16 cellular contexts compared by ENCODE assay signal in the genomic region with DNA sequence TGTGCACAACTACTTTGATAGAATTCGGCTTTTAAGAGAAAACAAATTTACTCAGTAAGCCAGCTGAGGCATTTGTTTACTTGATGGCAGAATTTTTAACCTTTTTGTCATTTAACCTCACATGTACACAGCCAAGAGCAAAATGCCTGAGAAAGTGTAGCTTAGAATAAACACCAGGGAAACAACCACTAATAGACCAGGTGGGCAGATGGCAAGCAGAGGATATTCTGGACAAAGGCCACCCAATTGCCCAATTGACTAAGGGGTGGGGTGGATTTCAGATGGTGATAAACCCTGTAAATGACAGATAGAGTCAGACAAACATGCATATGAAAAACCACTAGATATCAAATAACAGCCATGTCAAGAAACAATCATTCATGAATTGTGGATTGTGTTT.
DNase-seq lines count a peak whose midpoint lies in the region; ATAC-seq lines count a peak whose summit lies in the region.
"Had no signal": no experiment of that assay in that cellular context is flagged by ENCODE, and none has a peak within 500 bp of the region (broad histone marks: within the 10 kb centered on the region; RNA-seq: fewer than 3 reads in every experiment).

No MANE protein-coding gene starts in this region.

- H3K27ac Mint-ChIP-seq in activated CD4-positive, alpha-beta T cell treated with anti-CD3 and anti-CD28 coated beads, Interleukin-2, amount 10 ng/mL, durations not matched to agents 24 days and 14 days, result no peak overlapping the region
- H3K27ac Mint-ChIP-seq: IgD-negative memory B cell, T-cell had no signal

- H3K36me3 Mint-ChIP-seq in activated CD4-positive, alpha-beta T cell treated with anti-CD3 and anti-CD28 coated beads, Interleukin-2, amount 10 ng/mL, durations not matched to agents 24 days and 14 days (ENCODE audit: low read depth), result no peaks in the 10 kb centered on the region
- H3K36me3 Mint-ChIP-seq: IgD-negative memory B cell, T-cell had no signal

- peak; percentile 24 for DNase-seq in DMS53 (lab: John Stamatoyannopoulos, UW)
- DNase-seq in DMS53 treated with DMSO at 0.1 percent for 48 hours (lab: John Stamatoyannopoulos, UW; ENCODE audit: unreplicated experiment), result no peak
- peak; percentile 27 for DNase-seq in DMS153 (lab: John Stamatoyannopoulos, UW)
- peak; percentile 28 for DNase-seq in NCI-H524 treated with DMSO at 0.1 percent for 48 hours (lab: John Stamatoyannopoulos, UW)
- no peak for DNase-seq in left colon
- no peak for DNase-seq in activated CD4-positive, alpha-beta T cell treated with anti-CD3 and anti-CD28 coated beads, Interleukin-2, amount 10 ng/mL, durations not matched to agents 24 days and 14 days
- no peak for DNase-seq in ureter (ENCODE audit: low spot score)
- DNase-seq: 8988T, DND-41, GDM1, HCEC 1CT, NCI-H446 treated with DMSO at 0.1 percent for 48 hours, T-cell, T1000 had no signal

- no peaks in the 10 kb centered on the region for H3K4me1 Mint-ChIP-seq in activated CD4-positive, alpha-beta T cell treated with anti-CD3 and anti-CD28 coated beads, Interleukin-2, amount 10 ng/mL, durations not matched to agents 24 days and 14 days
- H3K4me1 Mint-ChIP-seq: IgD-negative memory B cell, T-cell had no signal

- ATAC-seq in left colon, result peak; percentile 71
- ATAC-seq in HG03108 (IDR thresholded peaks at IDR 0.05; ENCODE audit: unreplicated experiment), result no peak
- ATAC-seq: T-cell had no signal

- H3K4me3 Mint-ChIP-seq in activated CD4-positive, alpha-beta T cell treated with anti-CD3 and anti-CD28 coated beads, Interleukin-2, amount 10 ng/mL, durations not matched to agents 24 days and 14 days, result no peak overlapping the region
- H3K4me3 Mint-ChIP-seq: IgD-negative memory B cell, T-cell had no signal

- no peaks in the 10 kb centered on the region for H3K9me3 Mint-ChIP-seq in activated CD4-positive, alpha-beta T cell treated with anti-CD3 and anti-CD28 coated beads, Interleukin-2, amount 10 ng/mL, durations not matched to agents 24 days and 14 days
- H3K9me3 Mint-ChIP-seq: T-cell had no signal

- intact Hi-C loops in left colon (cut with DNase I, micrococcal nuclease), result no loop called here
- intact Hi-C loops in activated CD4-positive, alpha-beta T cell treated with anti-CD3 and anti-CD28 coated beads, Interleukin-2, amount 10 ng/mL, durations not matched to agents 24 days and 14 days (cut with micrococcal nuclease), result no loop called here

- H3K27me3 Mint-ChIP-seq in activated CD4-positive, alpha-beta T cell treated with anti-CD3 and anti-CD28 coated beads, Interleukin-2, amount 10 ng/mL, durations not matched to agents 24 days and 14 days, result peaks cover 7% of the 10 kb centered on the region

Comparison
In these comparisons a context has a peak if more than half of its experiments do, and no peak if none do; other contexts are left out.
1. DNase-seq: peak in DMS53 (single experiment), DMS153 (single experiment) and NCI-H524 treated with DMSO at 0.1 percent for 48 hours (single experiment); none in DMS53 treated with DMSO at 0.1 percent for 48 hours (single experiment), left colon (0 of 2), activated CD4-positive, alpha-beta T cell treated with anti-CD3 and anti-CD28 coated beads, Interleukin-2, amount 10 ng/mL, durations not matched to agents 24 days and 14 days (single experiment) and ureter (single experiment).